9 cellular contexts compared by ENCODE assay signal in the genomic region with DNA sequence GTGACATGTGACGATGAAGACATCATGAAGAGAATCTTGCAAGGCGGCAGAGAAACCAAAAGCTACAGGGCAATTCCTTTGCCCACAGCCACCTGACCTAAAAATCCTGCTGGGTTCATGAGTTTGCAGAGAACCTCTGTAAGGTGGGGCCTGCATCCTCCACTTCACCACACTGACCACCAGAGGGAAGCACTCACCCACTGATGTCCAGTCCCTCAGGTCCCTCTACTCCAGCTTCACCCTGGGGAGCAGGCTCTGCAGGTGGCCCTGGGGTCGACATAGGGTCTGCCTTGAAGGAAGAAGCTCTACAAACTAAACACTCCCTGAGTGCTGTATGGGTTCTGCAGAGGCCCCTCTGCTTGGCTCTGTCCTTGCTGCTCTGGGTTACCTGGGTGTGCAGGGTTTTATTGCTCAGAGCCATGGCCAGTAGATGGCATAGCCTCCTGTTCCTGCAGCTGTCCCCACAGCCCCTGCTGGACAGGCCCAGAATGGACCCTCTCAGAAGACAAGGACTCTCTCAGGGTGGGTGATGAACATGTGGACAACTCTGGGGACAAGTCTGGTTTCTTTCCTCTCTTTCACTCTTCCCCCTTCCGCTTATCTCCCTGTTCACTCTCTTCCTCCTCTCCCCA. TPM values are rescaled to one million over a fixed set of nuclear protein-coding genes. Genes with fewer than 3 reads are reported as not detected.
DNase-seq lines count a peak whose midpoint lies in the region; ATAC-seq and TF ChIP-seq lines count a peak whose summit lies in the region.
"Not testable (repeated sequence)": the region's sequence is repeated elsewhere in the genome, so short reads cannot be mapped to it uniquely, and the experiment has no call there.
"Had no signal": no experiment of that assay in that cellular context is flagged by ENCODE, and none has a peak within 500 bp of the region (broad histone marks: within the 10 kb centered on the region; RNA-seq: fewer than 3 reads in every experiment).

No MANE protein-coding gene starts in this region.

- not testable (repeated sequence) for H3K4me3 ChIP-seq in lung

- H3K36me3 Mint-ChIP-seq in activated CD8-positive, alpha-beta T cell treated with anti-CD3 and anti-CD28 coated beads, Interleukin-2, amount 10 ng/mL, durations not matched to agents 7 days and 5 days (ENCODE audit: low read depth): not testable (repeated sequence)

- not testable (repeated sequence) for H3K9me3 Mint-ChIP-seq in activated CD8-positive, alpha-beta T cell treated with anti-CD3 and anti-CD28 coated beads, Interleukin-2, amount 10 ng/mL, durations not matched to agents 7 days and 5 days (ENCODE audit: insufficient read depth)

- not testable (repeated sequence) for H3K4me3 Mint-ChIP-seq in activated CD8-positive, alpha-beta T cell treated with anti-CD3 and anti-CD28 coated beads, Interleukin-2, amount 10 ng/mL, durations not matched to agents 7 days and 5 days

- peak; percentile 53 for DNase-seq in DMS 273 (lab: John Stamatoyannopoulos, UW; ENCODE audit: unreplicated experiment)
- DNase-seq in NK-92 treated with Interleukin-12 subunit alpha and Interleukin-12 subunit beta, amount 100 ng/mL, for 24 hours (lab: John Stamatoyannopoulos, UW): peak; percentile 30
- DNase-seq in activated CD8-positive, alpha-beta T cell treated with anti-CD3 and anti-CD28 coated beads, Interleukin-2, amount 10 ng/mL, durations not matched to agents 7 days and 5 days: peak; percentile 59
- peak; percentile 51 for DNase-seq in lung (ENCODE audit: low spot score)
- DNase-seq in stimulated activated CD8-positive, alpha-beta memory T cell treated with anti-CD3 and anti-CD28 coated beads, Interleukin-4, amount 100 ng/mL, for 48 hours: peak; percentile 59

- not testable (repeated sequence) for H3K27ac ChIP-seq in lung (ENCODE audit: low read depth in 1 of 2, low read length in 1 of 2)

- not testable (repeated sequence) for H3K27me3 Mint-ChIP-seq in activated CD8-positive, alpha-beta T cell treated with anti-CD3 and anti-CD28 coated beads, Interleukin-2, amount 10 ng/mL, durations not matched to agents 7 days and 5 days (ENCODE audit: low read depth)

- H3K9me3 ChIP-seq in lung (ENCODE audit: control insufficient read depth in 2 of 2, insufficient read depth in 1 of 2, low read length in 1 of 2): not testable (repeated sequence)

- H3K36me3 ChIP-seq in lung (ENCODE audit: control insufficient read depth in 2 of 2, insufficient read depth in 2 of 2, low read length in 2 of 2): not testable (repeated sequence)

- POLR2A ChIA-PET in activated CD8-positive, alpha-beta T cell treated with anti-CD3 and anti-CD28 coated beads, Interleukin-2, amount 10 ng/mL, durations not matched to agents 7 days and 5 days (lab: Charles Lee): not testable (repeated sequence)

- not testable (repeated sequence) for H3K4me1 Mint-ChIP-seq in activated CD8-positive, alpha-beta T cell treated with anti-CD3 and anti-CD28 coated beads, Interleukin-2, amount 10 ng/mL, durations not matched to agents 7 days and 5 days (ENCODE audit: low read depth)

- TF ChIP-seq CTCF in lung (IDR thresholded peaks at IDR 0.05; ENCODE audit: control extremely low read depth, extremely low read depth): not testable (repeated sequence)

- H3K4me1 ChIP-seq in lung (ENCODE audit: control insufficient read depth in 2 of 2, insufficient read depth in 2 of 2, low read length in 2 of 2): not testable (repeated sequence)

- WGBS in lung, 2 donors: 52 to 56% methylated on average over 4 of the region's 4 CpGs

- peak; percentile 80 for ATAC-seq in GM19463 (IDR thresholded peaks at IDR 0.05; ENCODE audit: unreplicated experiment)
- ATAC-seq in HG03378 (IDR thresholded peaks at IDR 0.05; ENCODE audit: unreplicated experiment): peak; percentile 82
- ATAC-seq in activated CD8-positive, alpha-beta T cell treated with anti-CD3 and anti-CD28 coated beads, Interleukin-2, amount 10 ng/mL, durations not matched to agents 7 days and 5 days: peak; percentile 77
- ATAC-seq in esophagus mucosa: peak; percentile 82
- ATAC-seq in lung (ENCODE audit: insufficient read depth, low FRiP score): not testable (repeated sequence)

- CTCF ChIA-PET in activated CD8-positive, alpha-beta T cell treated with anti-CD3 and anti-CD28 coated beads, Interleukin-2, amount 10 ng/mL, durations not matched to agents 7 days and 5 days (lab: Charles Lee): not testable (repeated sequence)

- H3K27ac Mint-ChIP-seq in activated CD8-positive, alpha-beta T cell treated with anti-CD3 and anti-CD28 coated beads, Interleukin-2, amount 10 ng/mL, durations not matched to agents 7 days and 5 days: not testable (repeated sequence)

- H3K27me3 ChIP-seq in lung (ENCODE audit: control insufficient read depth, insufficient read depth): not testable (repeated sequence)

RNA-seq across cellular contexts. Expression of a gene that starts 27.2 kb away (rescaled TPM):
- not detected for total RNA-seq in activated CD8-positive, alpha-beta T cell treated with anti-CD3 and anti-CD28 coated beads, Interleukin-2, amount 10 ng/mL, durations not matched to agents 7 days and 5 days
- not detected for total RNA-seq in esophagus mucosa
- under 1 TPM in 1 of 2 donors, not detected in 1; 0.28 TPM for total RNA-seq in lung
- 1 to 10 TPM in 1 of 2 donors, under 1 TPM in 1; 0.31 to 1.1 TPM for polyA plus RNA-seq in lung
- total RNA-seq: naive thymus-derived CD8-positive, alpha-beta T cell had no signal
- polyA plus RNA-seq: naive thymus-derived CD8-positive, alpha-beta T cell had no signal

RNA-seq across cellular contexts. Expression of a gene that starts 48.6 kb away (rescaled TPM):
- not detected for total RNA-seq in activated CD8-positive, alpha-beta T cell treated with anti-CD3 and anti-CD28 coated beads, Interleukin-2, amount 10 ng/mL, durations not matched to agents 7 days and 5 days
- total RNA-seq in esophagus mucosa (not detected), lung (not detected)
- not detected for polyA plus RNA-seq in lung
- total RNA-seq: naive thymus-derived CD8-positive, alpha-beta T cell had no signal
- polyA plus RNA-seq: naive thymus-derived CD8-positive, alpha-beta T cell had no signal
